ENCODE assay signal across 2 cellular contexts in genomic region chr11:9384535-9385287, GRCh38.
TF ChIP-seq lines count a peak whose summit lies in the region.

IPO7 (plus strand) TSS chr11:9384652; CDS start chr11:9384764, 112 bp downstream.

TF ChIP-seq in IMR-90, 13 proteins besides CTCF, POLR2A, EP300 and RAD21 (continued from another document):
- peak; percentile 63; the same call in 1 of the 2 replicates for TF ChIP-seq MAZ (IDR thresholded peaks at IDR 0.05; ENCODE audit: borderline replicate concordance, low read depth, low read length)
- peak; percentile 33; the same call in 1 of the 2 replicates for TF ChIP-seq SMC3 (IDR thresholded peaks at IDR 0.05; ENCODE audit: low read depth, low read length)
- TF ChIP-seq, protein P1, sequence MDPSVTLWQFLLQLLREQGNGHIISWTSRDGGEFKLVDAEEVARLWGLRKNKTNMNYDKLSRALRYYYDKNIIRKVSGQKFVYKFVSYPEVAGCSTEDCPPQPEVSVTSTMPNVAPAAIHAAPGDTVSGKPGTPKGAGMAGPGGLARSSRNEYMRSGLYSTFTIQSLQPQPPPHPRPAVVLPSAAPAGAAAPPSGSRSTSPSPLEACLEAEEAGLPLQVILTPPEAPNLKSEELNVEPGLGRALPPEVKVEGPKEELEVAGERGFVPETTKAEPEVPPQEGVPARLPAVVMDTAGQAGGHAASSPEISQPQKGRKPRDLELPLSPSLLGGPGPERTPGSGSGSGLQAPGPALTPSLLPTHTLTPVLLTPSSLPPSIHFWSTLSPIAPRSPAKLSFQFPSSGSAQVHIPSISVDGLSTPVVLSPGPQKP (IDR thresholded peaks at IDR 0.05; ENCODE audit: borderline replicate concordance, low read depth, low read length): no peak
- TF ChIP-seq FOS (IDR thresholded peaks at IDR 0.05; ENCODE audit: low read depth, low read length): no peak
- TF ChIP-seq USF2 (IDR thresholded peaks at IDR 0.05; ENCODE audit: low read depth, low read length): peak; percentile 91; the same call in 1 of the 2 replicates
- 0 out of 2 replicates have a peak, but pooled peaks have one; percentile 39 for TF ChIP-seq BHLHE40 (IDR thresholded peaks at IDR 0.05; ENCODE audit: low read depth, low read length)

TF ChIP-seq in PFSK-1, 5 proteins besides CTCF, POLR2A, EP300 and RAD21 (continued from another document):
- TF ChIP-seq, protein P2, sequence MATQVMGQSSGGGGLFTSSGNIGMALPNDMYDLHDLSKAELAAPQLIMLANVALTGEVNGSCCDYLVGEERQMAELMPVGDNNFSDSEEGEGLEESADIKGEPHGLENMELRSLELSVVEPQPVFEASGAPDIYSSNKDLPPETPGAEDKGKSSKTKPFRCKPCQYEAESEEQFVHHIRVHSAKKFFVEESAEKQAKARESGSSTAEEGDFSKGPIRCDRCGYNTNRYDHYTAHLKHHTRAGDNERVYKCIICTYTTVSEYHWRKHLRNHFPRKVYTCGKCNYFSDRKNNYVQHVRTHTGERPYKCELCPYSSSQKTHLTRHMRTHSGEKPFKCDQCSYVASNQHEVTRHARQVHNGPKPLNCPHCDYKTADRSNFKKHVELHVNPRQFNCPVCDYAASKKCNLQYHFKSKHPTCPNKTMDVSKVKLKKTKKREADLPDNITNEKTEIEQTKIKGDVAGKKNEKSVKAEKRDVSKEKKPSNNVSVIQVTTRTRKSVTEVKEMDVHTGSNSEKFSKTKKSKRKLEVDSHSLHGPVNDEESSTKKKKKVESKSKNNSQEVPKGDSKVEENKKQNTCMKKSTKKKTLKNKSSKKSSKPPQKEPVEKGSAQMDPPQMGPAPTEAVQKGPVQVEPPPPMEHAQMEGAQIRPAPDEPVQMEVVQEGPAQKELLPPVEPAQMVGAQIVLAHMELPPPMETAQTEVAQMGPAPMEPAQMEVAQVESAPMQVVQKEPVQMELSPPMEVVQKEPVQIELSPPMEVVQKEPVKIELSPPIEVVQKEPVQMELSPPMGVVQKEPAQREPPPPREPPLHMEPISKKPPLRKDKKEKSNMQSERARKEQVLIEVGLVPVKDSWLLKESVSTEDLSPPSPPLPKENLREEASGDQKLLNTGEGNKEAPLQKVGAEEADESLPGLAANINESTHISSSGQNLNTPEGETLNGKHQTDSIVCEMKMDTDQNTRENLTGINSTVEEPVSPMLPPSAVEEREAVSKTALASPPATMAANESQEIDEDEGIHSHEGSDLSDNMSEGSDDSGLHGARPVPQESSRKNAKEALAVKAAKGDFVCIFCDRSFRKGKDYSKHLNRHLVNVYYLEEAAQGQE (IDR thresholded peaks at IDR 0.05; ENCODE audit: insufficient read depth in 1 of 2, low read depth in 2 of 2, low read length in 2 of 2): 0 out of 4 replicates have a peak, but pooled peaks of 1 of the 2 experiments have one; percentile 22
- TF ChIP-seq SIN3A (IDR thresholded peaks at IDR 0.05; ENCODE audit: borderline replicate concordance, insufficient read depth, low read length): peak; percentile 95; the same call in 1 of the 2 replicates
- peak; percentile 96 for TF ChIP-seq TAF1 (IDR thresholded peaks at IDR 0.05; ENCODE audit: borderline replicate concordance, insufficient read depth, low read length)
TF ChIP-seq in PFSK-1: peak in this region for 5.
